ENCODE assay signal across 8 cellular contexts in the genomic region with DNA sequence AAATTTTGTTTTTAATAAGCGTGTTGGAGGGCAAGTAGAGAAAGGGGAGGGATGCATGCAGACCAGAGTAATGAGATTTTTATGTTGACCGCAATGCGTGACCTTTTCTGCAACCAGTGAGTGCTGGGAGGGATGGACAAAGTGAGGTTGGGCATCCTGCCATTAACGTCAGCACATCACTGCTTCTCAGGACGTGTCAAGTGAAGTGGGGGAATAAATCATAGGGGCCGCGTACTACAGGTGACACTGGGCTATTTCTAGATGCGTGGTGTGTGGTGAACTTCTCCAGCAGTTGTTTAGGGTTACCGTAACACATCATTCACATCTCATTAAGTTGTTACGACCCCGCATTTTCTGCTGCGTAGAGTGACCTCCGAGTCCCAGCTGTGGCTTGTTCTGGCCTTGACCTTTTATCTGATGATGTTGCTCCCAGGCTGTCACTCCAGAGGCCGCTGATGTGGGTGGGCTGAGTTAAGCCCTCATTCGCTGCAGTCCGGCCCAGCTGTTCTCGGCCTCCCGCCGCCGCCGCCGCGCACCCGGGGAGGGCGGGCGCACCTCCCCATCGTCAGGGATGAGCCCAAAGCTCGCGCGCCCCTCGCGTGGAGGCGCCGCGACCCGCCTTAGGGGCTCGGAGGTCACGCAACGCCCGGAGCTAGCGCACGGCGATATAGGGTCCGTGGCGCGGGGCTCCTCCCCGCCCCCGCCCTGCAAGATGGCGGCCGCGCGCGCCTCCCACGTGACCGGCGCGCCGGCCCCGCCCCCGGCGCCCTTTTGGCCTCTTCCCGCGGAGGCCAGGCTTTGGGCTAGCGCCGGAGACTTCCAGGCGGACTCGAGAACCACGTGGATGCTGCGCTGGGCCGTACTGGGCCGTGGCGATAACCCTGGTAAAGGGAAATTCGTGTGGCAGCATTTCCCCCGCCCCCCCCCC. TPM values are rescaled to one million over a fixed set of nuclear protein-coding genes. Genes with fewer than 3 reads are reported as not detected.
DNase-seq lines count a peak whose midpoint lies in the region; ATAC-seq, FAIRE-seq and TF ChIP-seq lines count a peak whose summit lies in the region.

No MANE protein-coding gene starts in this region.

- H3K27ac Mint-ChIP-seq in central memory CD8-positive, alpha-beta T cell (ENCODE audit: low read depth) = peak overlapping the region; percentile 95

- peaks cover 16% of the 10 kb centered on the region for H3K36me3 Mint-ChIP-seq in central memory CD8-positive, alpha-beta T cell (ENCODE audit: insufficient read depth)

- no peaks in the 10 kb centered on the region for H3K27me3 Mint-ChIP-seq in central memory CD8-positive, alpha-beta T cell

- H3K4me2 ChIP-seq in keratinocyte (ENCODE audit: control insufficient read depth, extremely low read depth, insufficient read depth, low read depth, low read length) = peak overlapping the region; percentile 97

- H3K4me1 Mint-ChIP-seq in central memory CD8-positive, alpha-beta T cell = peaks cover 42% of the 10 kb centered on the region

- ATAC-seq in HG02623 (IDR thresholded peaks at IDR 0.05; ENCODE audit: unreplicated experiment) (peak; percentile 14), HG03135 (IDR thresholded peaks at IDR 0.05; ENCODE audit: unreplicated experiment) (no peak)
- no peak for ATAC-seq in central memory CD8-positive, alpha-beta T cell (replicated peaks; ENCODE audit: extremely low read depth, poor library complexity, severe bottlenecking)

- H3K9me1 ChIP-seq in keratinocyte (ENCODE audit: control insufficient read depth, extremely low read depth, insufficient read depth, low read length) = no peaks in the 10 kb centered on the region

- FAIRE-seq in keratinocyte (lab: Jason Lieb, UNC) = peak; percentile 76

- peaks cover 21% of the 10 kb centered on the region for H3K4me1 ChIP-seq in keratinocyte (ENCODE audit: control insufficient read depth, extremely low read depth, insufficient read depth, low read length)

- peaks cover 72% of the 10 kb centered on the region for H3K79me2 ChIP-seq in keratinocyte (ENCODE audit: control insufficient read depth, insufficient read depth, low read length)

- peak overlapping the region; percentile 92 for H2AFZ ChIP-seq in keratinocyte (ENCODE audit: control insufficient read depth, low read length)

- peak overlapping the region; percentile 81 for H3K9ac ChIP-seq in keratinocyte (ENCODE audit: control insufficient read depth, extremely low read depth, insufficient read depth, low read length)

- no peak for TF ChIP-seq CTCF in keratinocyte (optimal IDR thresholded peaks at IDR 0.05 in 1 of 3, IDR thresholded peaks at IDR 0.05 in 1 of 3, conservative IDR thresholded peaks at IDR 0.05 in 1 of 3; ENCODE audit: extremely low read depth in 1 of 3, insufficient read depth in 2 of 3, low read length in 3 of 3)

- no peaks in the 10 kb centered on the region for H3K9me3 ChIP-seq in keratinocyte (ENCODE audit: control insufficient read depth, low read depth, low read length)

- no peaks in the 10 kb centered on the region for H4K20me1 ChIP-seq in keratinocyte (ENCODE audit: control insufficient read depth, extremely low read depth, insufficient read depth, low read length)

- no peaks in the 10 kb centered on the region for H3K27me3 ChIP-seq in keratinocyte (ENCODE audit: control insufficient read depth, extremely low read depth, insufficient read depth, low read length)

- dilution Hi-C loops in keratinocyte (cut with MboI; ENCODE audit: extremely low pct_ligation_motif_present, low sequenced_read_pairs) = no loop called here

- DNase-seq in ELF-1 (ENCODE audit: low read depth, low spot score) = peak; percentile 86
- peak; percentile 78 for DNase-seq in NCI-H2171 (lab: John Stamatoyannopoulos, UW)
- peak; percentile 28 to 54 (median 40) for DNase-seq in activated CD4-positive, CD25-positive, alpha-beta regulatory T cell (lab: John Stamatoyannopoulos, UW)
- peak; percentile 22 to 33 for DNase-seq in central memory CD8-positive, alpha-beta T cell (ENCODE audit: low spot score in 2 of 2)
- no peak for DNase-seq in keratinocyte (ENCODE audit: low read depth, low spot score)
- peak; percentile 71 for DNase-seq in stimulated activated CD4-positive, alpha-beta T cell treated with anti-CD3 and anti-CD28 coated beads, Interleukin-12 subunit alpha, Interleukin-12 subunit beta, amount 100 ng/mL, for 4 hours

- peak overlapping the region; percentile 79 to 94 (median 86) for H3K4me3 ChIP-seq in keratinocyte (ENCODE audit: control insufficient read depth in 2 of 3, extremely low read depth in 1 of 3, insufficient read depth in 2 of 3, low read depth in 1 of 3, low read length in 3 of 3)

- H3K27ac ChIP-seq in keratinocyte (ENCODE audit: control insufficient read depth, insufficient read depth, low read length) = peak overlapping the region; percentile 80

- no peaks in the 10 kb centered on the region for H3K36me3 ChIP-seq in keratinocyte (ENCODE audit: control insufficient read depth in 2 of 2, extremely low read depth in 1 of 2, insufficient read depth in 2 of 2, low read length in 2 of 2)

- peak overlapping the region; percentile 86 for H3K4me3 Mint-ChIP-seq in central memory CD8-positive, alpha-beta T cell

- H3K9me3 Mint-ChIP-seq in central memory CD8-positive, alpha-beta T cell = no peaks in the 10 kb centered on the region

RNA-seq across cellular contexts. Expression of a gene that starts 3.5 kb away (rescaled TPM):
- polyA plus RNA-seq in keratinocyte = 12.9 to 15.3 TPM (median 14.1 TPM) in 3 replicates
- polyA plus RNA-seq in keratinocyte (2011; ENCODE audit: low read depth) = 21.1 TPM
- 7.0 and 11.5 TPM in 2 replicates for polyA plus RNA-seq in keratinocyte (2011; cell fraction: cytosol; rRNA removed)
- 23.1 and 23.7 TPM in 2 replicates for polyA plus RNA-seq in keratinocyte (2011; cell fraction: nucleus; rRNA removed)
- 9.5 and 9.9 TPM in 2 replicates for polyA plus RNA-seq in keratinocyte (2012; ENCODE audit: low replicate concordance)
- polyA minus RNA-seq in keratinocyte = 32.2 to 38.2 TPM (median 32.3 TPM) in 3 replicates
- polyA minus RNA-seq in keratinocyte (2011; cell fraction: cytosol; rRNA and poly(A)+ RNA removed) = 12.7 TPM
- polyA minus RNA-seq in keratinocyte (2011; cell fraction: nucleus; rRNA and poly(A)+ RNA removed) = 19.5 and 36.0 TPM in 2 replicates
